21 cellular contexts compared by ENCODE assay signal in genomic region chr19:44866672-44867071, GRCh38. TPM values are rescaled to one million over a fixed set of nuclear protein-coding genes. Genes with fewer than 3 reads are reported as not detected.
"Had no signal": no experiment of that assay in that cellular context is flagged by ENCODE, and none has a peak within 500 bp of the region (broad histone marks: within the 10 kb centered on the region; RNA-seq: fewer than 3 reads in every experiment).

No MANE protein-coding gene starts in this region.

- H3K4me3 ChIP-seq: breast epithelium, hepatocyte, prostate gland, right lobe of liver, smooth muscle cell, thyroid gland, uterus had no signal

- H3K27ac Mint-ChIP-seq: activated naive CD8-positive, alpha-beta T cell treated with anti-CD3 and anti-CD28 coated beads, Interleukin-2, amount 50 U/mL, for 24 hours; memory B cell; natural killer cell had no signal

- H3K4me1 Mint-ChIP-seq: activated naive CD8-positive, alpha-beta T cell treated with anti-CD3 and anti-CD28 coated beads, Interleukin-2, amount 50 U/mL, for 24 hours; memory B cell had no signal

- H3K27ac ChIP-seq: hepatocyte, prostate gland, right lobe of liver, uterus had no signal

- H3K9me3 Mint-ChIP-seq: activated naive CD8-positive, alpha-beta T cell treated with anti-CD3 and anti-CD28 coated beads, Interleukin-2, amount 50 U/mL, for 24 hours; effector memory CD8-positive, alpha-beta T cell; memory B cell; natural killer cell had no signal

- H3K9me3 ChIP-seq: breast epithelium, prostate gland, right lobe of liver, thyroid gland, uterus had no signal

- H3K27me3 Mint-ChIP-seq: activated naive CD8-positive, alpha-beta T cell treated with anti-CD3 and anti-CD28 coated beads, Interleukin-2, amount 50 U/mL, for 24 hours had no signal

- H3K36me3 ChIP-seq: breast epithelium, prostate gland, uterus had no signal

- H3K27me3 ChIP-seq: breast epithelium, hepatocyte, right lobe of liver, thyroid gland, uterus had no signal

- H3K4me1 ChIP-seq: breast epithelium, prostate gland, thyroid gland, uterus had no signal

- H3K4me3 Mint-ChIP-seq: activated naive CD8-positive, alpha-beta T cell treated with anti-CD3 and anti-CD28 coated beads, Interleukin-2, amount 50 U/mL, for 24 hours; effector memory CD8-positive, alpha-beta T cell; memory B cell; natural killer cell had no signal

- DNase-seq: activated CD4-positive, CD25-positive, alpha-beta regulatory T cell treated with anti-CD3 and anti-CD28 coated beads, Interleukin-2, amount 50 U/mL, for 72 hours; activated naive CD4-positive, alpha-beta T cell treated with Interleukin-2 at 50 U/mL for 16 hours; activated naive CD8-positive, alpha-beta T cell treated with anti-CD3 and anti-CD28 coated beads, Interleukin-2, amount 50 U/mL, for 24 hours; aorta; cerebellar nuclear complex; dermis blood vessel endothelial cell; effector memory CD8-positive, alpha-beta T cell; kidney; left ventricle myocardium superior; natural killer cell; nucleus accumbens; right lobe of liver; thyroid gland; uterus had no signal

- ATAC-seq: activated naive CD8-positive, alpha-beta T cell treated with anti-CD3 and anti-CD28 coated beads, Interleukin-2, amount 50 U/mL, for 24 hours; effector memory CD8-positive, alpha-beta T cell; left ventricle myocardium superior; natural killer cell; right lobe of liver had no signal

- H3K36me3 Mint-ChIP-seq: natural killer cell had no signal

RNA-seq across cellular contexts. Expression of gene APOC1, which starts 47.7 kb away (rescaled TPM):
- total RNA-seq: natural killer cell had no signal

RNA-seq across cellular contexts. Expression of gene BCAM, which starts 57.8 kb away (rescaled TPM):
- total RNA-seq: activated CD8-positive, alpha-beta memory T cell treated with anti-CD3 and anti-CD28 coated beads for 36 hours; natural killer cell; T-helper 1 cell treated with Interleukin-12 subunit alpha and Interleukin-12 subunit beta and Interleukin-4 antibody, amounts not matched to agents 30 ng/mL and 1 ng/mL, for 36 hours had no signal
